18 cellular contexts compared by ENCODE assay signal in genomic region chr16:67346328-67346727, GRCh38. TPM values are rescaled to one million over a fixed set of nuclear protein-coding genes. Genes with fewer than 3 reads are reported as not detected.
"Had no signal": no experiment of that assay in that cellular context is flagged by ENCODE, and none has a peak within 500 bp of the region (broad histone marks: within the 10 kb centered on the region; RNA-seq: fewer than 3 reads in every experiment).

No MANE protein-coding gene starts in this region.

- H3K4me1 Mint-ChIP-seq: activated naive CD8-positive, alpha-beta T cell treated with anti-CD3 and anti-CD28 coated beads, Interleukin-2, amount 50 U/mL, for 24 hours had no signal

- DNase-seq: activated CD4-positive, CD25-positive, alpha-beta regulatory T cell treated with anti-CD3 and anti-CD28 coated beads, Interleukin-2, amount 50 U/mL, for 72 hours; activated naive CD4-positive, alpha-beta T cell; activated naive CD8-positive, alpha-beta T cell treated with anti-CD3 and anti-CD28 coated beads, Interleukin-2, amount 50 U/mL, for 24 hours; activated T-cell treated with anti-CD3 and anti-CD28 coated beads for 4 hours; dorsolateral prefrontal cortex; left ventricle myocardium superior; stimulated activated CD4-positive, alpha-beta T cell treated with anti-CD3 and anti-CD28 coated beads, Interleukin-12 subunit alpha, Interleukin-12 subunit beta, amount 100 ng/mL, for 4 hours; stimulated activated CD4-positive, alpha-beta T cell treated with anti-CD3 and anti-CD28 coated beads, Interleukin-2, amount 100 ng/mL, for 24 hours; T-helper 9 cell; thyroid gland had no signal

- H3K27ac Mint-ChIP-seq: activated naive CD8-positive, alpha-beta T cell treated with anti-CD3 and anti-CD28 coated beads, Interleukin-2, amount 50 U/mL, for 24 hours had no signal

- H3K4me1 ChIP-seq: ascending aorta, breast epithelium, thyroid gland, vagina had no signal

- ATAC-seq: activated naive CD8-positive, alpha-beta T cell treated with anti-CD3 and anti-CD28 coated beads, Interleukin-2, amount 50 U/mL, for 24 hours; esophagus mucosa; left ventricle myocardium superior had no signal

- H3K9me3 ChIP-seq: ascending aorta, breast epithelium, thyroid gland, vagina had no signal

- H3K4me3 ChIP-seq: ascending aorta, breast epithelium, dorsolateral prefrontal cortex, hepatocyte, thyroid gland, vagina had no signal

- H3K27ac ChIP-seq: ascending aorta, breast epithelium, dorsolateral prefrontal cortex, hepatocyte, thyroid gland, vagina had no signal

- H3K36me3 ChIP-seq: ascending aorta, breast epithelium, thyroid gland, vagina had no signal

- H3K4me3 Mint-ChIP-seq: activated naive CD8-positive, alpha-beta T cell treated with anti-CD3 and anti-CD28 coated beads, Interleukin-2, amount 50 U/mL, for 24 hours had no signal

- H3K9me3 Mint-ChIP-seq: activated naive CD8-positive, alpha-beta T cell treated with anti-CD3 and anti-CD28 coated beads, Interleukin-2, amount 50 U/mL, for 24 hours had no signal

- H3K27me3 ChIP-seq: ascending aorta, breast epithelium, dorsolateral prefrontal cortex, hepatocyte, thyroid gland, vagina had no signal

RNA-seq across cellular contexts. Expression of gene LRRC36, which starts 19.7 kb away (rescaled TPM):
- total RNA-seq: ascending aorta, esophagus mucosa, left ventricle myocardium superior, vagina had no signal
- polyA plus RNA-seq: keratinocyte had no signal

RNA-seq across cellular contexts. Expression of gene KCTD19, which starts 19.8 kb away (rescaled TPM):
- total RNA-seq: ascending aorta, chondrocyte, esophagus mucosa, hepatocyte, left ventricle myocardium superior, vagina had no signal
- polyA plus RNA-seq: hepatocyte, keratinocyte had no signal

RNA-seq across cellular contexts. Expression of gene TPPP3, which starts 47.0 kb away (rescaled TPM):
- total RNA-seq: activated CD8-positive, alpha-beta memory T cell treated with anti-CD3 and anti-CD28 coated beads for 36 hours had no signal
